Comparison of ENCODE assay signal across 15 cellular contexts in genomic region chr10:46423550-46423949, GRCh38. TPM values are rescaled to one million over a fixed set of nuclear protein-coding genes. Genes with fewer than 3 reads are reported as not detected.
"Had no signal": no experiment of that assay in that cellular context is flagged by ENCODE, and none has a peak within 500 bp of the region (broad histone marks: within the 10 kb centered on the region; RNA-seq: fewer than 3 reads in every experiment).

No MANE protein-coding gene starts in this region.

RNA-seq across cellular contexts. Expression of gene NPY4R, which starts 42.2 kb away (rescaled TPM):
- total RNA-seq: kidney; kidney epithelial cell; left lobe of liver; left ventricle myocardium inferior; left ventricle myocardium superior; liver; lung microvascular endothelial cell; mesenteric fat pad; mesothelial cell of epicardium; mononuclear cell; myocyte; naive thymus-derived CD4-positive, alpha-beta T cell; naive thymus-derived CD8-positive, alpha-beta T cell had no signal
- polyA plus RNA-seq: immature natural killer cell; liver; naive thymus-derived CD4-positive, alpha-beta T cell; naive thymus-derived CD8-positive, alpha-beta T cell had no signal

RNA-seq across cellular contexts. Expression of gene ANXA8L1, which starts 48.0 kb away (rescaled TPM):
- total RNA-seq: kidney; left ventricle myocardium inferior; lung microvascular endothelial cell; mesenteric fat pad; mucosa of gallbladder; myocyte; naive thymus-derived CD8-positive, alpha-beta T cell had no signal
- polyA plus RNA-seq: immature natural killer cell; naive thymus-derived CD4-positive, alpha-beta T cell; naive thymus-derived CD8-positive, alpha-beta T cell had no signal
